In the genomic region with DNA sequence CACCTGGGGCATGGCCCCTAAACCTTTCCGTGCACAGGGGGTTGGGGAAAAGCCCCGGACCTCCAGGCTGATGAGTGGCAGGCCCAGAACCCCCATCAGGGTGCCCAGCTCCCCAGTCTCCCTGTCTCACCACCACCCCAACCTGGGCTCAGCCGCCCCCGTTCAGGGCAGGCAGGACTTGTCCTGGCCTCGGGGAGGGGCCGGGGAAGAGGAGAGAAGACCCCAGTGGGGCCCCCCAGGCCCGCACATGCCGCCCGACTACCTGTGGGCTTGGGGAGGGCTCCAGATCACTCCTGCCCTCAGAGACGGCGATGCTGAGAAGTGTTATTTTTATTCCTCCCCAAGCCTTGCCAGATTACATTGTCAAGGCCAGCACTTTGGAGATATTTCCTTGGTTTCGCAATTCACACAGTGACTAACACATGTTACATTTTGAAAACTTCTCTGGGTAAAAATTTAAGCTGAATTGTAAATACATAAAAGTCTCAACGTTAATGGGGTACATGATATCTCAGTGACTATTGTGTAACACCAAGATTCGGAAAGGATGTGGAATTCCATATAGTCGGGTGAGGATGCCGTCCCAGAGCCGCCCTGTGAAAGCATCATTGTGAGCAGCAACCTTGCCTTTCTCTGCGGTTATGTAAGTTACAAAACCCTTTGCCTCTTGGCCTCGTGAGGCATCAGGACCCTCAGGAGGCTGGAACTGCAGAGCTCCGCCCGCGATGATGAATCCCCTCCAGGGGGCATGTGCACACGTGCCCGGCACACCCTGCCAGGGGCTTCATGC, we compare ENCODE assay signal across 9 cellular contexts.
DNase-seq lines count a peak whose midpoint lies in the region; ATAC-seq, FAIRE-seq and TF ChIP-seq lines count a peak whose summit lies in the region.
"Had no signal": no experiment of that assay in that cellular context is flagged by ENCODE, and none has a peak within 500 bp of the region (broad histone marks: within the 10 kb centered on the region; RNA-seq: fewer than 3 reads in every experiment).

No MANE protein-coding gene starts in this region.

- no peaks in the 10 kb centered on the region for H3K27me3 Mint-ChIP-seq in Calu3 (ENCODE audit: unreplicated experiment)

- peak overlapping the region; percentile 93 for H3K4me3 Mint-ChIP-seq in Calu3 (ENCODE audit: low read depth, unreplicated experiment)

- peak overlapping the region; percentile 97 for H3K27ac Mint-ChIP-seq in Calu3 (ENCODE audit: unreplicated experiment)

- H3K27me3 ChIP-seq in psoas muscle (ENCODE audit: insufficient read depth in 3 of 3, low read length in 2 of 3), result peaks cover 0 to 29% (median 4%) of the 10 kb centered on the region in 3 donors

- intact Hi-C loops in Calu3 (cut with micrococcal nuclease; ENCODE audit: unreplicated experiment), result loop anchor here (5.0 kb wide), 1 partner anchor 58 kb away; no protein-coding TSS in a partner anchor
- intact Hi-C loops in psoas muscle (cut with DNase I), result no loop called here

- no peaks in the 10 kb centered on the region for H3K36me3 ChIP-seq in psoas muscle (ENCODE audit: insufficient read depth in 1 of 2, low read depth in 1 of 2)

- CTCF ChIA-PET in Calu3 (lab: Charles Lee), result interaction anchor here (0.6 to 1.2 kb wide), 3 partner anchors 82 to 162 kb away, joined by 3 read pairs; no protein-coding TSS in a partner anchor

- H3K9me3 Mint-ChIP-seq in Calu3 (ENCODE audit: low read depth, unreplicated experiment), result no peaks in the 10 kb centered on the region

- no peak for FAIRE-seq in RCC 7860 (lab: Jason Lieb, UNC)

- ATAC-seq in psoas muscle (peak in 3 of 4 donors; percentile 33 to 75 (median 46)), HG03354 (IDR thresholded peaks at IDR 0.05; ENCODE audit: poor library complexity, severe bottlenecking, unreplicated experiment) (no peak)

- H3K4me1 Mint-ChIP-seq in Calu3 (ENCODE audit: low read depth, unreplicated experiment), result peaks cover 44% of the 10 kb centered on the region

- TSS peak; percentile 34 for BruUV-seq in Calu3 (replicated peaks; lab: Mats Ljungman, UMichigan)

- H3K4me3 ChIP-seq in fibroblast of pulmonary artery (replicated peaks; ENCODE audit: low read depth, low read length) (no peak overlapping the region), psoas muscle (no peak overlapping the region)

- 41 to 57% (median 43%) methylated on average over 24 of the region's 24 CpGs for whole genome bisulfite sequencing in psoas muscle, 3 donors

- H3K9me3 ChIP-seq in psoas muscle, result no peaks in the 10 kb centered on the region

- H3K36me3 Mint-ChIP-seq in Calu3 (ENCODE audit: insufficient read depth, unreplicated experiment), result peaks cover 28% of the 10 kb centered on the region

- no peak for TF ChIP-seq CTCF in Calu3 (IDR thresholded peaks at IDR 0.05; ENCODE audit: unreplicated experiment)
- no peak for TF ChIP-seq CTCF in fibroblast of pulmonary artery (IDR thresholded peaks at IDR 0.05; ENCODE audit: low read length, missing control alignments)
- TF ChIP-seq CTCF in psoas muscle (IDR thresholded peaks at IDR 0.05), result no peak

- no peaks in the 10 kb centered on the region for H3K4me1 ChIP-seq in psoas muscle

- no peak overlapping the region for H3K27ac ChIP-seq in psoas muscle

- DNase-seq in Calu3 (peak; percentile 59), RCC 7860 (ENCODE audit: low spot score) (peak; percentile 25), fibroblast of pulmonary artery (ENCODE audit: low read depth) (peak; percentile 86), psoas muscle (peak in 1 of 2 donors; percentile 46), NCI-H748 treated with DMSO at 0.1 percent for 48 hours (lab: John Stamatoyannopoulos, UW) (no peak), NCI-H345 treated with DMSO at 0.1 percent for 48 hours (lab: John Stamatoyannopoulos, UW; ENCODE audit: unreplicated experiment) (no peak), KG1 (lab: John Stamatoyannopoulos, UW) (no peak)
- DNase-seq: DMS53 had no signal

Comparison
In these comparisons a context has a peak if more than half of its experiments do, and no peak if none do; other contexts are left out.
1. DNase-seq: peak in Calu3 (single experiment), RCC 7860 (single experiment) and fibroblast of pulmonary artery (single experiment); none in NCI-H748 treated with DMSO at 0.1 percent for 48 hours (single experiment), NCI-H345 treated with DMSO at 0.1 percent for 48 hours (single experiment) and KG1 (single experiment).